ENCODE assay signal across 9 cellular contexts in genomic region chr18:24138884-24139616, GRCh38. TPM values are rescaled to one million over a fixed set of nuclear protein-coding genes. Genes with fewer than 3 reads are reported as not detected.
DNase-seq lines count a peak whose midpoint lies in the region; ATAC-seq lines count a peak whose summit lies in the region.
"Had no signal": no experiment of that assay in that cellular context is flagged by ENCODE, and none has a peak within 500 bp of the region (broad histone marks: within the 10 kb centered on the region; RNA-seq: fewer than 3 reads in every experiment).

A gene with protein sequence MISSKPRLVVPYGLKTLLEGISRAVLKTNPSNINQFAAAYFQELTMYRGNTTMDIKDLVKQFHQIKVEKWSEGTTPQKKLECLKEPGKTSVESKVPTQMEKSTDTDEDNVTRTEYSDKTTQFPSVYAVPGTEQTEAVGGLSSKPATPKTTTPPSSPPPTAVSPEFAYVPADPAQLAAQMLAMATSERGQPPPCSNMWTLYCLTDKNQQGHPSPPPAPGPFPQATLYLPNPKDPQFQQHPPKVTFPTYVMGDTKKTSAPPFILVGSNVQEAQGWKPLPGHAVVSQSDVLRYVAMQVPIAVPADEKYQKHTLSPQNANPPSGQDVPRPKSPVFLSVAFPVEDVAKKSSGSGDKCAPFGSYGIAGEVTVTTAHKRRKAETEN (plus strand): TSS chr18:24139062. CDS start chr18:24143115, 4,053 bp downstream.

- peaks cover 24% of the 10 kb centered on the region for H3K4me1 Mint-ChIP-seq in activated T-cell treated with anti-CD3 and anti-CD28 coated beads, Interleukin-2, amount 50 U/mL, for 4 hours (ENCODE audit: low read depth)

- H3K9me3 ChIP-seq in esophagus (ENCODE audit: control insufficient read depth in 2 of 2, insufficient read depth in 1 of 2, low read depth in 1 of 2, low read length in 1 of 2): no peaks in the 10 kb centered on the region

- peak within 1 kb of the TSS; percentile 87 for H3K4me3 Mint-ChIP-seq in activated T-cell treated with anti-CD3 and anti-CD28 coated beads, Interleukin-2, amount 50 U/mL, for 4 hours

- H3K27ac ChIP-seq in esophagus (ENCODE audit: low read depth in 2 of 2, low read length in 1 of 2): no peak within 1 kb of the TSS
- H3K27ac ChIP-seq: C4-2B had no signal

- peak; percentile 86 for ATAC-seq in HG03095 (IDR thresholded peaks at IDR 0.05; ENCODE audit: unreplicated experiment)
- ATAC-seq in activated T-cell treated with anti-CD3 and anti-CD28 coated beads, Interleukin-2, amount 50 U/mL, for 4 hours: peak; percentile 99 to 100

- DNase-seq in SKM-1 treated with dmso at 0.1 percent for 144 hours (lab: John Stamatoyannopoulos, UW; ENCODE audit: unreplicated experiment) (peak; percentile 25), SKM-1 (lab: John Stamatoyannopoulos, UW; ENCODE audit: unreplicated experiment) (no peak), NCI-H748 (lab: John Stamatoyannopoulos, UW; ENCODE audit: unreplicated experiment) (peak; percentile 95), mucosa of gallbladder (ENCODE audit: low spot score) (peak; percentile 56)
- peak; percentile 65 for DNase-seq in activated T-cell treated with anti-CD3 and anti-CD28 coated beads, Interleukin-2, amount 50 U/mL, for 4 hours
- peak; percentile 49 to 66 for DNase-seq in stimulated activated CD8-positive, alpha-beta memory T cell treated with anti-CD3 and anti-CD28 coated beads, Interleukin-2, amount 100 ng/mL, for 48 hours (ENCODE audit: low read depth in 2 of 2)

- peak within 1 kb of the TSS; percentile 41 to 56 for H3K4me3 ChIP-seq in esophagus (ENCODE audit: low read depth in 1 of 2, low read length in 2 of 2)

- peaks cover 0 to 2% of the 10 kb centered on the region in 2 donors for H3K4me1 ChIP-seq in esophagus (ENCODE audit: control insufficient read depth in 2 of 2, insufficient read depth in 2 of 2, low read length in 1 of 2)

- H3K27me3 Mint-ChIP-seq in activated T-cell treated with anti-CD3 and anti-CD28 coated beads, Interleukin-2, amount 50 U/mL, for 4 hours (ENCODE audit: low read depth): peaks cover 14% of the 10 kb centered on the region

- H3K36me3 ChIP-seq in esophagus (ENCODE audit: control insufficient read depth in 2 of 2, insufficient read depth in 2 of 2, low read length in 1 of 2): no peaks in the 10 kb centered on the region

- no peaks in the 10 kb centered on the region for H3K36me3 Mint-ChIP-seq in activated T-cell treated with anti-CD3 and anti-CD28 coated beads, Interleukin-2, amount 50 U/mL, for 4 hours (ENCODE audit: insufficient read depth)

- H3K27me3 ChIP-seq in esophagus (ENCODE audit: control insufficient read depth in 1 of 2, insufficient read depth in 2 of 2, low read length in 2 of 2): no peaks in the 10 kb centered on the region

- H3K9me3 Mint-ChIP-seq in activated T-cell treated with anti-CD3 and anti-CD28 coated beads, Interleukin-2, amount 50 U/mL, for 4 hours: no peaks in the 10 kb centered on the region

- 2 to 3% methylated on average over 57 to 59 of the region's 59 CpGs for WGBS in esophagus, 2 donors

RNA-seq across cellular contexts. Expression of the gene that starts here (rescaled TPM):
- under 1 TPM in 2 of 3 donors, not detected in 1; 0.37 to 0.98 TPM for total RNA-seq in activated T-cell treated with anti-CD3 and anti-CD28 coated beads, Interleukin-2, amount 50 U/mL, for 4 hours
- polyA plus RNA-seq in esophagus: under 1 TPM; 0.67 to 0.92 TPM
- total RNA-seq in mucosa of gallbladder: 3.0 TPM

Comparison
In these comparisons a context has a peak if more than half of its experiments do, and no peak if none do; other contexts are left out.
1. Peak in DNase-seq and ATAC-seq in activated T-cell treated with anti-CD3 and anti-CD28 coated beads, Interleukin-2, amount 50 U/mL, for 4 hours; RNA of the gene not detected or under 1 TPM.